Comparison of ENCODE assay signal across 8 cellular contexts in the genomic region with DNA sequence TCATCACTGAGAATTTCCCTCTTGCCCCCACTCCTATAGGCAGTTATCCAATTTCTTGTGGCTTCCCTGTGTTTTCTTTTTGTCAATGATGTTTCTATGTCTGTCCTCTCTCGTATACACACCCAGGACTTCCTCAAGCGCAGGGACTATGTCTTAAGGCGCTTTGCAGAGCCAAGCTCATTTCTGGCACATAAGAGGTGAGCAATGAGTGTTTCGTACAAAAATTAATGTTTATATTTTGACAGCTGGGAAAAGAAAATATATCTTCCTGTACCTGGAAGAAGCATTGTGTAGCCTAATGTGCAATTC. TPM values are rescaled to one million over a fixed set of nuclear protein-coding genes. Genes with fewer than 3 reads are reported as not detected.
DNase-seq lines count a peak whose midpoint lies in the region; ATAC-seq lines count a peak whose summit lies in the region.

No MANE protein-coding gene starts in this region.

- H3K4me3 ChIP-seq in esophagus (ENCODE audit: low read depth in 1 of 2, low read length in 2 of 2), result peak overlapping the region; percentile 89
- H3K4me3 ChIP-seq in trophoblast cell (ENCODE audit: low read depth, low read length), result peak overlapping the region; percentile 58

- no peak overlapping the region for H2AFZ ChIP-seq in trophoblast cell (ENCODE audit: insufficient read depth, low read length, poor library complexity)

- H3K27me3 ChIP-seq in esophagus (ENCODE audit: control insufficient read depth in 1 of 2, insufficient read depth in 2 of 2, low read length in 2 of 2), result no peaks in the 10 kb centered on the region
- no peaks in the 10 kb centered on the region for H3K27me3 ChIP-seq in trophoblast cell (ENCODE audit: insufficient read depth, low read length)

- H3K9me3 ChIP-seq in esophagus (ENCODE audit: control insufficient read depth in 2 of 2, insufficient read depth in 1 of 2, low read depth in 1 of 2, low read length in 1 of 2) (no peaks in the 10 kb centered on the region), trophoblast cell (ENCODE audit: insufficient read depth, low read depth, low read length) (no peaks in the 10 kb centered on the region)

- no peak overlapping the region for H4K12ac ChIP-seq in trophoblast cell (ENCODE audit: low read depth, low read length)

- peaks cover 33% of the 10 kb centered on the region for H3K79me2 ChIP-seq in trophoblast cell (ENCODE audit: control insufficient read depth, insufficient read depth, low read length, poor library complexity)

- H3K18ac ChIP-seq in trophoblast cell (ENCODE audit: low read length), result no peak overlapping the region

- no peak overlapping the region for H2BK120ac ChIP-seq in trophoblast cell (ENCODE audit: insufficient read depth, low read length, poor library complexity)

- H3K4ac ChIP-seq in trophoblast cell (ENCODE audit: low read depth, low read length), result peak overlapping the region; percentile 83

- H3K27ac ChIP-seq in esophagus (ENCODE audit: low read depth in 2 of 2, low read length in 1 of 2), result peak overlapping the region; percentile 98 to 99
- no peak overlapping the region for H3K27ac ChIP-seq in trophoblast cell (ENCODE audit: low read depth, low read length)

- H4K91ac ChIP-seq in trophoblast cell (ENCODE audit: low read depth, low read length), result no peak overlapping the region

- 0 to 3% methylated on average over 4 of the region's 4 CpGs for WGBS in esophagus, 2 donors
- no CpG with 5 or more reads among the region's 4 CpGs for WGBS in trophoblast cell (ENCODE audit: extremely low coverage, insufficient coverage, insufficient read length)

- H2AK5ac ChIP-seq in trophoblast cell (ENCODE audit: low read length), result no peak overlapping the region

- H3K79me1 ChIP-seq in trophoblast cell (ENCODE audit: low read length), result peaks cover 12% of the 10 kb centered on the region

- no peak overlapping the region for H3K14ac ChIP-seq in trophoblast cell (ENCODE audit: low read length)

- DNase-seq in DMS 273 (lab: John Stamatoyannopoulos, UW; ENCODE audit: unreplicated experiment) (peak; percentile 39), DMS 273 treated with DMSO at 0.1 percent for 48 hours (lab: John Stamatoyannopoulos, UW) (no peak), RKO (ENCODE audit: low spot score) (peak; percentile 55), trophoblast cell (no peak), posterior cingulate gyrus (no peak)

- peak overlapping the region; percentile 75 for H3K4me2 ChIP-seq in trophoblast cell (ENCODE audit: low read length)

- no peak overlapping the region for H3K23ac ChIP-seq in trophoblast cell (ENCODE audit: low read length)

- peak overlapping the region; percentile 89 for H3K9ac ChIP-seq in trophoblast cell (ENCODE audit: low read length)

- H3K4me1 ChIP-seq in esophagus (ENCODE audit: control insufficient read depth in 2 of 2, insufficient read depth in 2 of 2, low read length in 1 of 2), result peaks cover 0 to 2% of the 10 kb centered on the region in 2 donors
- peaks cover 3 to 4% of the 10 kb centered on the region in 2 experiments for H3K4me1 ChIP-seq in trophoblast cell (ENCODE audit: control insufficient read depth in 1 of 2, insufficient read depth in 2 of 2, low read length in 2 of 2)

- no peak overlapping the region for H2BK5ac ChIP-seq in trophoblast cell (ENCODE audit: low read depth, low read length, poor library complexity)

- H2BK12ac ChIP-seq in trophoblast cell (ENCODE audit: low read length), result no peak overlapping the region

- H3K36me3 ChIP-seq in esophagus (ENCODE audit: control insufficient read depth in 2 of 2, insufficient read depth in 2 of 2, low read length in 1 of 2), result peaks cover 0 to 2% of the 10 kb centered on the region in 2 donors
- peaks cover 9 to 15% of the 10 kb centered on the region in 2 experiments for H3K36me3 ChIP-seq in trophoblast cell (ENCODE audit: control insufficient read depth in 1 of 2, insufficient read depth in 2 of 2, low read length in 2 of 2)

- intact Hi-C loops in posterior cingulate gyrus (cut with DNase I), result loop anchor here (1.0 to 10.0 kb wide), 3 partner anchors 33 to 150 kb away; a partner anchor contains a TSS

- ATAC-seq in HG03095 (IDR thresholded peaks at IDR 0.05; ENCODE audit: unreplicated experiment) (no peak), HG02840 (IDR thresholded peaks at IDR 0.05; ENCODE audit: low FRiP score, unreplicated experiment) (no peak)

- no peak overlapping the region for H4K8ac ChIP-seq in trophoblast cell (ENCODE audit: low read depth, low read length)

RNA-seq across cellular contexts. Expression of a gene that starts 1.0 kb away (rescaled TPM):
- 10 to 100 TPM; 48.7 to 69.6 TPM for polyA plus RNA-seq in esophagus
- 54.6 and 57.5 TPM in 2 replicates for polyA plus RNA-seq in trophoblast cell (2013)

RNA-seq across cellular contexts. Expression of a gene that starts 1.5 kb away (rescaled TPM):
- 10 to 100 TPM; 16.3 to 36.4 TPM for polyA plus RNA-seq in esophagus
- polyA plus RNA-seq in trophoblast cell (2013), result 77.1 and 78.4 TPM in 2 replicates

RNA-seq across cellular contexts. Expression of a gene that starts 33.3 kb away (rescaled TPM):
- polyA plus RNA-seq in esophagus, result 10 to 100 TPM; 15.5 to 17.2 TPM
- polyA plus RNA-seq in trophoblast cell (2013), result 13.0 and 13.1 TPM in 2 replicates

RNA-seq across cellular contexts. Expression of a gene that starts 52.3 kb away (rescaled TPM):
- polyA plus RNA-seq in esophagus, result 100 to 1,000 TPM; 137 to 156 TPM
- polyA plus RNA-seq in trophoblast cell (2013), result 115 and 118 TPM in 2 replicates

RNA-seq across cellular contexts. Expression of a gene that starts 52.5 kb away (rescaled TPM):
- polyA plus RNA-seq in esophagus, result 10 to 100 TPM; 15.1 to 18.5 TPM
- 31.9 and 33.0 TPM in 2 replicates for polyA plus RNA-seq in trophoblast cell (2013)

Comparison
In these comparisons a context has a peak if more than half of its experiments do, and no peak if none do; other contexts are left out.
1. DNase-seq: peak in DMS 273 (single experiment) and RKO (single experiment); none in DMS 273 treated with DMSO at 0.1 percent for 48 hours (single experiment), trophoblast cell (0 of 2) and posterior cingulate gyrus (0 of 10).